Comparison of ENCODE assay signal across 6 cellular contexts in the genomic region with DNA sequence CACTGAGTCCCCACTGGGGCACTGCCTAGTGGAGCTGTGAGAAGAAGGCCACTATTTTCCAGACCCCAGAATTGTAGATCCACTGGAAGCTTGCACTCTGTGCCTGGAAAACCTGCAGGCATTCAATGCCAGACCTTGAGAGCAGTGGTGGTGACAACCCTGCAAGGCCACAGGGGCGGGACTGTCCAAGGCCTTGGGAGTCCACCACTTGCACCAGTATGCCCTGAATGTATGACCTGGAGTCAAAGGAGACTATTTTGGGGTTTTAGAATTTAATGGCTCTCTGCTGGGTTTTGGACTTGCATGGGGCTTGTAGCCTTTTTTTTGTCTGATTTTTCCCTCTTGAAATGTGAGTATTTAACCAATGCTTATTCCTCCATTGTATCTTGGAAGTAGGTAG.
"Had no signal": no experiment of that assay in that cellular context is flagged by ENCODE, and none has a peak within 500 bp of the region (broad histone marks: within the 10 kb centered on the region; RNA-seq: fewer than 3 reads in every experiment).

No MANE protein-coding gene starts in this region.

- DNase-seq: GM23248, GOT3, H7, H9, HCEC 1CT, HFFc6 had no signal
